In genomic region chr2:101442667-101443061, GRCh38 we compare ENCODE assay signal across 1 cellular context.
TF ChIP-seq lines count a peak whose summit lies in the region.

No MANE protein-coding gene starts in this region.

TF ChIP-seq in endothelial cell of umbilical vein, 7 proteins besides CTCF, POLR2A, EP300 and RAD21 (continued from another document):
- TF ChIP-seq FOS (IDR thresholded peaks at IDR 0.05; ENCODE audit: borderline replicate concordance, insufficient read depth, low read length) = no peak
- no peak for TF ChIP-seq GATA2 (IDR thresholded peaks at IDR 0.05; ENCODE audit: insufficient read depth, insufficient read length, low read depth, low read length)
- no peak for TF ChIP-seq MAX (IDR thresholded peaks at IDR 0.05; ENCODE audit: insufficient read depth, insufficient read length)
